In the genomic region with DNA sequence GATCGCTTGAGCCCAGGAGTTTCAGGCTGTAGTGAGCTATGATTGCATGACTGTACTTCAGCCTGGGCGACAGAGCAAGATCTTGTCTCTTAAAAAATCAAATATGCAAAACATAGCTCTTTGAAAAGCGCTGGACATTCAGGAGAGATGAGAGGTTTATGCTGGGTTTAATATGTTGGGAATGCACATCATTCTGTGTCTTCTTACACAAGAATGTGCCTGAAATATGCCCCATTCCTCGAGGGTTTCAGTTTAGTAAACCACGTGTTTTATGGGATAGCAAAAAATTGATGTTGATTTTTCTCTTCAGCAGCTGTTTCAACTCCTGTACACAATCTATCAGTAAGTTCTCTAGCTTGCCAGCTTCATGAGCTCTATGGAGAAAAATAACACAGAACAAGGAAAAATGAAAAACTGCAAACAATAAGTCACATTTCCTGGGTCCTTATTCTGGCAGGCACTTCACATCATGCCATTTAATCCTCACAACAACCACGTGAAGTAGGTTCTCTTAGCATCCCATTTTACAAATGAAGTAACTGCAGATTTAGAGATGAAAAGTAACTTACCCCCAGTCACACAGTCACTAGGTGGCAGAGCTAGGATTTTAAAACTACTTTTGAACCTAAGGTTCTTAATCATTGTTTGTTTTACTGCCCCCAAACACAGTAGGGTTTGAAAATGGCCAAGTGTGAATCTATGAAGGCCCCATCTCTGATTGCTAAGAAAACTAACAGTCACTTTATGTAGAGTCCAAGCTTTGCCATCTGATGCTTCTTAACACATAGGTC, we compare ENCODE assay signal across 19 cellular contexts.
A peak's percentile ranks its signal among the peaks of the same experiment; 100 is the strongest.
DNase-seq lines count a peak whose midpoint lies in the region; ATAC-seq and TF ChIP-seq lines count a peak whose summit lies in the region.
"Had no signal": no experiment of that assay in that cellular context is flagged by ENCODE, and none has a peak within 500 bp of the region (broad histone marks: within the 10 kb centered on the region; RNA-seq: fewer than 3 reads in every experiment).

No MANE protein-coding gene starts in this region.

- 0 out of 2 replicates have a peak, but pooled peaks have one; percentile 9 for TF ChIP-seq CTCF in BE2C (IDR thresholded peaks at IDR 0.05; ENCODE audit: low read depth, low read length)
- peak; percentile 26; the same call in 1 of the 2 replicates for TF ChIP-seq CTCF in Loucy (conservative IDR thresholded peaks at IDR 0.05; ENCODE audit: low read length)
- TF ChIP-seq CTCF in choroid plexus epithelial cell (conservative IDR thresholded peaks at IDR 0.05; ENCODE audit: low read depth, low read length): no peak

- no peak overlapping the region for H3K9ac ChIP-seq in Loucy (ENCODE audit: low read depth, low read length, poor library complexity, severe bottlenecking)

- ATAC-seq in GM18873 (IDR thresholded peaks at IDR 0.05; ENCODE audit: low FRiP score, unreplicated experiment): no peak
- ATAC-seq in HG03520 (IDR thresholded peaks at IDR 0.05; ENCODE audit: unreplicated experiment): no peak
- ATAC-seq: HepG2, mucosa of descending colon had no signal

- no peaks in the 10 kb centered on the region for H3K27me3 ChIP-seq in BE2C
- no peaks in the 10 kb centered on the region for H3K27me3 ChIP-seq in Loucy (ENCODE audit: insufficient read depth, low read length, poor library complexity, severe bottlenecking)
- H3K27me3 ChIP-seq: sigmoid colon, suprapubic skin had no signal

- no peaks in the 10 kb centered on the region for H3K9me3 ChIP-seq in BE2C
- no peaks in the 10 kb centered on the region for H3K9me3 ChIP-seq in Loucy (ENCODE audit: insufficient read depth, low read depth, low read length)
- H3K9me3 ChIP-seq: mucosa of descending colon, sigmoid colon, suprapubic skin had no signal

- H3K79me2 ChIP-seq in Loucy (ENCODE audit: insufficient read depth, low read length): no peaks in the 10 kb centered on the region

- H3K4me3 ChIP-seq in BE2C (ENCODE audit: low read depth, low read length) (no peak overlapping the region), Loucy (ENCODE audit: low read length, poor library complexity, severe bottlenecking) (no peak overlapping the region), choroid plexus epithelial cell (ENCODE audit: low read depth, low read length) (no peak overlapping the region)
- H3K4me3 ChIP-seq: mucosa of descending colon, sigmoid colon, suprapubic skin had no signal

- no peaks in the 10 kb centered on the region for H3F3A ChIP-seq in Loucy (ENCODE audit: low read depth)

- no peak overlapping the region for H3K27ac ChIP-seq in caudate nucleus (ENCODE audit: low read depth, low read length)
- H3K27ac ChIP-seq: sigmoid colon, suprapubic skin had no signal

- H3K9me2 ChIP-seq in Loucy (replicated peaks; ENCODE audit: low read depth, low read length): no peaks in the 10 kb centered on the region

- no peak overlapping the region; the same call in 1 of the 2 replicates for H2AFZ ChIP-seq in Loucy (ENCODE audit: low read length)

- DNase-seq in BE2C: no peak
- peak; percentile 22 for DNase-seq in choroid plexus epithelial cell (ENCODE audit: low read depth)
- DNase-seq in myocyte (ENCODE audit: low read depth): peak; percentile 62
- no peak for DNase-seq in activated CD4-positive, alpha-beta T cell treated with anti-CD3 and anti-CD28 coated beads, Interleukin-2, amount 50 U/mL, for 4 hours
- DNase-seq in caudate nucleus (lab: John Stamatoyannopoulos, UW): no peak
- DNase-seq: activated CD4-positive, CD25-positive, alpha-beta regulatory T cell; activated effector memory CD4-positive, alpha-beta T cell treated with Interleukin-2 at 50 U/mL for 16 hours; GF-D8; kidney glomerular epithelial cell; mucosa of descending colon; NCI-H2029; NCI-H524 treated with DMSO at 0.1 percent for 48 hours; sigmoid colon; stimulated activated CD4-positive, alpha-beta T cell treated with anti-CD3 and anti-CD28 coated beads, Interleukin-4, amount 100 ng/mL, for 1 hour had no signal

- no peak overlapping the region for H3K4me2 ChIP-seq in Loucy (ENCODE audit: low read depth, low read length, poor library complexity, severe bottlenecking)

- H4K20me1 ChIP-seq in Loucy (ENCODE audit: insufficient read depth, low read length, poor library complexity, severe bottlenecking): no peaks in the 10 kb centered on the region

- no peaks in the 10 kb centered on the region for H3K36me3 ChIP-seq in BE2C
- H3K36me3 ChIP-seq in Loucy (ENCODE audit: insufficient read depth, low read length): no peaks in the 10 kb centered on the region
- H3K36me3 ChIP-seq: sigmoid colon, suprapubic skin had no signal

- H3K4me1 ChIP-seq in BE2C (peaks cover 15% of the 10 kb centered on the region), Loucy (ENCODE audit: insufficient read depth, low read length, poor library complexity, severe bottlenecking) (no peaks in the 10 kb centered on the region)
- H3K4me1 ChIP-seq: suprapubic skin had no signal

Comparison
In these comparisons a context has a peak if more than half of its experiments do, and no peak if none do; other contexts are left out.
1. DNase-seq: peak in choroid plexus epithelial cell (single experiment) and myocyte (single experiment); none in BE2C (single experiment), activated CD4-positive, alpha-beta T cell treated with anti-CD3 and anti-CD28 coated beads, Interleukin-2, amount 50 U/mL, for 4 hours (0 of 2) and caudate nucleus (0 of 61).